23 cellular contexts compared by ENCODE assay signal in the genomic region with DNA sequence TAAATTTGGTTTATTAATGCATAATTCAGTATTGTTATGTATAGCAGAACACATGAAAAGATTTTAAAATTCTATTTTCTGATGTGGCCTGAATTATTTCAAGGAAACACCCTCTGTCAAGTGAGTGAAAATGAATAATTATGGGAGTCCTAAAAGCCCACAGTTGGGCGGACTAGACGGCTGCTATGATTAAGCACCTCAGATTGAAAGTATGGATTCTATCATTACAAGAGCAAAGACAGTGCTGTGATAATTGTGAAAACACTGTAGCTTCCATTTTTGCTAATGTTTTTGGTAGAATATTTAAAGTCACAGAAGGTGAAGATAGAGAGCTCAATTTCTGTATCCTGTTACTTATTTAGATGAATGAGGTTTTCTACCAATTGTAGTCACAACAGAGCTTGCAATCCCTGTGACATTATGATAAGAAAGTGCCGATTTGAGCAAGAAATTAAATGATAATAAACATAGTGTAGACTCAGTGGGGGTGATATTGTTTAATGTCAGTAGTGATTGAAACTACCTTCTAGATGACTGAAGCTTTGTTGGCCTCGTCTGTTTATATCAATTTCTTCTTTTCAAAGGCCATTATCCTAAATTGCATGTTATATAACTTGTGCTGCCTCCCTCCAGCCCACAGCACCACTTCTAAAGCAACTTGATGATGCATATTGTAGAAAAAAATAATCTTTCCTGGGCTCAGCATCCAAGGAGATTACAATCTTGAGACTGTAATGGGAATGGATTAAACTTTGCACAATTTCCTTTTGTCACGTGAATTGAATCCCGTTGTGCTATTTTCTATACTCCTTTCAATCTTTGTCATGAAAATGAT.
DNase-seq lines count a peak whose midpoint lies in the region; ATAC-seq and TF ChIP-seq lines count a peak whose summit lies in the region.
"Had no signal": no experiment of that assay in that cellular context is flagged by ENCODE, and none has a peak within 500 bp of the region (broad histone marks: within the 10 kb centered on the region; RNA-seq: fewer than 3 reads in every experiment).

No MANE protein-coding gene starts in this region.

- H3K9me3 Mint-ChIP-seq in endodermal cell = no peaks in the 10 kb centered on the region

- H3K4me3 ChIP-seq in endodermal cell (ENCODE audit: low read length) = no peak overlapping the region
- H3K4me3 ChIP-seq: prostate gland, upper lobe of left lung had no signal

- no peaks in the 10 kb centered on the region for H3K27me3 Mint-ChIP-seq in endodermal cell (ENCODE audit: insufficient read depth)

- no peaks in the 10 kb centered on the region for H3K9me3 ChIP-seq in endodermal cell (ENCODE audit: control insufficient read depth, low read length)
- H3K9me3 ChIP-seq: Caco-2, prostate gland, upper lobe of left lung had no signal

- no peaks in the 10 kb centered on the region for H3K36me3 ChIP-seq in endodermal cell (ENCODE audit: control insufficient read depth, insufficient read depth, low read length)
- H3K36me3 ChIP-seq: prostate gland, upper lobe of left lung had no signal

- H3K9ac ChIP-seq in endodermal cell (ENCODE audit: extremely low read depth, low read length, poor library complexity, severe bottlenecking) = no peak overlapping the region

- no peaks in the 10 kb centered on the region for H3K4me1 Mint-ChIP-seq in endodermal cell

- no peaks in the 10 kb centered on the region for H3K27me3 ChIP-seq in endodermal cell (ENCODE audit: control insufficient read depth, insufficient read depth, low read length, poor library complexity, severe bottlenecking)
- H3K27me3 ChIP-seq: upper lobe of left lung had no signal

- ATAC-seq in GM18519 (IDR thresholded peaks at IDR 0.05; ENCODE audit: low FRiP score, unreplicated experiment) (no peak), HG02610 (IDR thresholded peaks at IDR 0.05; ENCODE audit: unreplicated experiment) (no peak)
- ATAC-seq: HCT116, left cardiac atrium, SK-N-SH treated with all-trans-retinoic acid at 6 μM for 48 hours had no signal

- WGBS in endodermal cell (ENCODE audit: insufficient coverage in 1 of 2, insufficient read length in 1 of 2), 2 experiments = 78 to 81% methylated on average over 4 to 6 of the region's 6 CpGs

- no peak overlapping the region for H3K27ac Mint-ChIP-seq in endodermal cell
- H3K27ac Mint-ChIP-seq: natural killer cell treated with Interleukin-12 subunit alpha and Interleukin-12 subunit beta and Interleukin-15 and Interleukin-18, amount 100 ng/mL, for 72 hours had no signal

- no peak overlapping the region for H3K4me3 Mint-ChIP-seq in endodermal cell
- H3K4me3 Mint-ChIP-seq: natural killer cell treated with Interleukin-12 subunit alpha and Interleukin-12 subunit beta and Interleukin-15 and Interleukin-18, amount 100 ng/mL, for 72 hours had no signal

- TF ChIP-seq CTCF in endodermal cell (conservative IDR thresholded peaks at IDR 0.05) = no peak

- H3K27ac ChIP-seq in endodermal cell (ENCODE audit: low read depth, low read length) = peak overlapping the region; percentile 24
- H3K27ac ChIP-seq: prostate gland, RWPE1, upper lobe of left lung had no signal

- no peaks in the 10 kb centered on the region for H3K4me1 ChIP-seq in endodermal cell (ENCODE audit: control insufficient read depth, insufficient read depth, low read length)
- H3K4me1 ChIP-seq: Caco-2, prostate gland, upper lobe of left lung had no signal

- H3K36me3 Mint-ChIP-seq in endodermal cell (ENCODE audit: low read depth) = no peaks in the 10 kb centered on the region

- DNase-seq in stimulated activated CD4-positive, alpha-beta T cell treated with anti-CD3 and anti-CD28 coated beads, Interleukin-1b, Interleukin-23, amount 100 ng/mL, for 48 hours = peak; percentile 19
- DNase-seq in stimulated activated CD4-positive, alpha-beta T cell treated with anti-CD3 and anti-CD28 coated beads, Interleukin-4, amount 100 ng/mL, for 4 hours = no peak
- DNase-seq in NCI-H2227 (lab: John Stamatoyannopoulos, UW; ENCODE audit: unreplicated experiment) (peak; percentile 91), endodermal cell (no peak), LoVo (ENCODE audit: low spot score) (no peak)
- DNase-seq: activated CD8-positive, alpha-beta memory T cell treated with anti-CD3 and anti-CD28 coated beads, Interleukin-2, amount 50 U/mL, for 48 hours; AML-193; Caco-2; effector CD8-positive, alpha-beta T cell; glutamatergic neuron; left cardiac atrium; NCI-H2081 treated with DMSO at 0.1 percent for 48 hours; NCI-H524; stimulated activated CD4-positive, alpha-beta T cell treated with anti-CD3 and anti-CD28 coated beads, Interleukin-2, amount 100 ng/mL, for 24 hours; T1000; upper lobe of left lung had no signal

Comparison
In these comparisons a context has a peak if more than half of its experiments do, and no peak if none do; other contexts are left out.
1. DNase-seq: peak in stimulated activated CD4-positive, alpha-beta T cell treated with anti-CD3 and anti-CD28 coated beads, Interleukin-1b, Interleukin-23, amount 100 ng/mL, for 48 hours (single experiment) and NCI-H2227 (single experiment); none in stimulated activated CD4-positive, alpha-beta T cell treated with anti-CD3 and anti-CD28 coated beads, Interleukin-4, amount 100 ng/mL, for 4 hours (0 of 2), endodermal cell (single experiment) and LoVo (single experiment).